ENCODE assay signal across 8 cellular contexts in the genomic region with DNA sequence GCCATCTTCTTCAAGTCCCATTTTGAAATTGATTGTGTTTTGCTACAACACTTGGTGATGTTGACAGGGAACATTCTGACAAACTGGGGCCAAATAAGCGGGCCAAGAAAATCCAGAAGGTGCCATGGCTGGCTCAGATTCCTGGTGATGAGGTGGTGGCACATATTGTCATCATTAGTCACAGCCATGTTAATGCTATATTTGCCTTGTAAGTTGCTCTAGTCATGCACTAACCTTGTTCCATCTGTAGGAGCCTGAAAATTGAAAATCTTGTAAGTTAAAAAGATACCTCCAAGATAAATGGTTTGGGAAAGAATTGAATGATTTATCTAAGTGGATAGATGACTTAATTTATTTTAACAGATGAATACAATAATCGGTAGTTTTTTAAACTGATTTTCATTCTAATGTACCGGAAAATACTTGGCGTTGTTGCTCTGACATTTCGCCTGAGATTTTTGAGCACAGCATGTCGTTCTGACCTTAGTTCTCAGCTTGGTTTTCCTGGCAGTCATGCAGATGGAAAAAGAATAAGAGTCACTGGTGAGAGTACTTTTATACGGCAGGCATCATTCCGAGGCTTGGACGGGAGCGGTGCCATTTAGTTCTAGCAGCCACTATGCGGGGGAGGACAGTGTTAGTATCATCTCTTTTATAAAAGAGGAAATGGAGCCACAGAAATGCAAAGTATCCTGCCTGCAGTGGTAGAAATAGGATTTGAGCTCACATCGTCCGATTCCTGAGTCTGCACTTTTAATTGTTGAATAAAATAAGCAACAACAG.
DNase-seq lines count a peak whose midpoint lies in the region; ATAC-seq and TF ChIP-seq lines count a peak whose summit lies in the region.

No MANE protein-coding gene starts in this region.

- H3K9me3 ChIP-seq in upper lobe of right lung = no peaks in the 10 kb centered on the region

- no peaks in the 10 kb centered on the region for H3K27me3 Mint-ChIP-seq in activated B cell treated with CpG ODN at 0.5 μM for 24 hours
- peaks cover 6% of the 10 kb centered on the region for H3K27me3 Mint-ChIP-seq in activated naive CD8-positive, alpha-beta T cell treated with anti-CD3 and anti-CD28 coated beads, Interleukin-2, amount 50 U/mL, for 24 hours

- H3K36me3 ChIP-seq in upper lobe of right lung = no peaks in the 10 kb centered on the region

- H3K27me3 ChIP-seq in upper lobe of right lung = no peaks in the 10 kb centered on the region

- no peaks in the 10 kb centered on the region for H3K9me3 Mint-ChIP-seq in activated B cell treated with CpG ODN at 0.5 μM for 24 hours
- no peaks in the 10 kb centered on the region for H3K9me3 Mint-ChIP-seq in activated naive CD8-positive, alpha-beta T cell treated with anti-CD3 and anti-CD28 coated beads, Interleukin-2, amount 50 U/mL, for 24 hours

- peaks cover 18% of the 10 kb centered on the region for H3K4me1 Mint-ChIP-seq in activated B cell treated with CpG ODN at 0.5 μM for 24 hours
- H3K4me1 Mint-ChIP-seq in activated naive CD8-positive, alpha-beta T cell treated with anti-CD3 and anti-CD28 coated beads, Interleukin-2, amount 50 U/mL, for 24 hours = peaks cover 3% of the 10 kb centered on the region

- no peak for DNase-seq in HFF-Myc (ENCODE audit: extremely low read depth, low read depth)
- no peak for DNase-seq in activated B cell treated with CpG ODN at 0.5 μM for 24 hours
- peak; percentile 62 for DNase-seq in inferior parietal cortex (ENCODE audit: extremely low spot score)
- no peak for DNase-seq in upper lobe of right lung
- DNase-seq in activated naive CD8-positive, alpha-beta T cell treated with anti-CD3 and anti-CD28 coated beads, Interleukin-2, amount 50 U/mL, for 24 hours = no peak
- DNase-seq in NCI-H2029 treated with DMSO at 0.1 percent for 48 hours (lab: John Stamatoyannopoulos, UW) = no peak
- DNase-seq in activated effector memory CD4-positive, alpha-beta T cell treated with anti-CD3 and anti-CD28 coated beads, Interleukin-2, amount 50 U/mL, for 16 hours = no peak

- intact Hi-C loops in activated B cell treated with CpG ODN at 0.5 μM for 24 hours (cut with micrococcal nuclease) = no loop called here
- intact Hi-C loops in upper lobe of right lung (cut with DNase I) = no loop called here

- POLR2A ChIA-PET in activated B cell treated with CpG ODN at 0.5 μM for 24 hours (lab: Charles Lee) = interaction anchor here (0.7 to 2.5 kb wide), 4 partner anchors 23 to 27 kb away, joined by 3 to 9 read pairs (median 3); no protein-coding TSS in a partner anchor

- peak overlapping the region; percentile 59 for H3K4me3 Mint-ChIP-seq in activated B cell treated with CpG ODN at 0.5 μM for 24 hours
- no peak overlapping the region for H3K4me3 Mint-ChIP-seq in activated naive CD8-positive, alpha-beta T cell treated with anti-CD3 and anti-CD28 coated beads, Interleukin-2, amount 50 U/mL, for 24 hours

- CTCF ChIA-PET in activated B cell treated with CpG ODN at 0.5 μM for 24 hours (lab: Charles Lee) = no interaction called here

- no peaks in the 10 kb centered on the region for H3K36me3 Mint-ChIP-seq in activated B cell treated with CpG ODN at 0.5 μM for 24 hours (ENCODE audit: low read depth)
- no peaks in the 10 kb centered on the region for H3K36me3 Mint-ChIP-seq in activated naive CD8-positive, alpha-beta T cell treated with anti-CD3 and anti-CD28 coated beads, Interleukin-2, amount 50 U/mL, for 24 hours (ENCODE audit: low read depth)

- peaks cover 17% of the 10 kb centered on the region for H3K4me1 ChIP-seq in upper lobe of right lung

- H3K27ac Mint-ChIP-seq in activated B cell treated with CpG ODN at 0.5 μM for 24 hours = peak overlapping the region; percentile 67
- no peak overlapping the region for H3K27ac Mint-ChIP-seq in activated naive CD8-positive, alpha-beta T cell treated with anti-CD3 and anti-CD28 coated beads, Interleukin-2, amount 50 U/mL, for 24 hours

- peak; percentile 91 for ATAC-seq in activated B cell treated with CpG ODN at 0.5 μM for 24 hours (ENCODE audit: low read depth)
- peak; percentile 47 for ATAC-seq in upper lobe of right lung
- ATAC-seq in activated naive CD8-positive, alpha-beta T cell treated with anti-CD3 and anti-CD28 coated beads, Interleukin-2, amount 50 U/mL, for 24 hours = no peak
- no peak for ATAC-seq in HG03457 (IDR thresholded peaks at IDR 0.05; ENCODE audit: unreplicated experiment)

- peak overlapping the region; percentile 53 for H3K27ac ChIP-seq in upper lobe of right lung

- H3K4me3 ChIP-seq in HFF-Myc (replicated peaks; ENCODE audit: low read depth, low read length) (peak overlapping the region; percentile 21), upper lobe of right lung (no peak overlapping the region)

- no peak for TF ChIP-seq CTCF in HFF-Myc (IDR thresholded peaks at IDR 0.05; ENCODE audit: low read depth, low read length, missing control alignments)
- TF ChIP-seq CTCF in activated B cell treated with CpG ODN at 0.5 μM for 24 hours (IDR thresholded peaks at IDR 0.05) = no peak
- TF ChIP-seq CTCF in upper lobe of right lung (IDR thresholded peaks at IDR 0.05) = no peak

Comparison
In these comparisons a context has a peak if more than half of its experiments do, and no peak if none do; other contexts are left out.
1. ATAC-seq: peak in activated B cell treated with CpG ODN at 0.5 μM for 24 hours (single experiment) and upper lobe of right lung (single experiment); none in activated naive CD8-positive, alpha-beta T cell treated with anti-CD3 and anti-CD28 coated beads, Interleukin-2, amount 50 U/mL, for 24 hours (single experiment) and HG03457 (single experiment).